In genomic region chr4:27524224-27524623, GRCh38 we compare ENCODE assay signal across 17 cellular contexts.
"Had no signal": no experiment of that assay in that cellular context is flagged by ENCODE, and none has a peak within 500 bp of the region (broad histone marks: within the 10 kb centered on the region; RNA-seq: fewer than 3 reads in every experiment).

No MANE protein-coding gene starts in this region.

- H3K4me1 ChIP-seq: heart left ventricle, upper lobe of left lung had no signal

- H3K4me2 ChIP-seq: smooth muscle cell had no signal

- H3K27me3 ChIP-seq: heart left ventricle, upper lobe of left lung had no signal

- H3K36me3 ChIP-seq: heart left ventricle, upper lobe of left lung, WERI-Rb-1 had no signal

- FAIRE-seq: islet of Langerhans had no signal

- H3K4me3 ChIP-seq: heart left ventricle, smooth muscle cell, upper lobe of left lung had no signal

- H3K27ac ChIP-seq: epithelial cell of prostate, heart left ventricle, upper lobe of left lung, WERI-Rb-1 had no signal

- DNase-seq: activated CD4-positive, alpha-beta T cell treated with anti-CD3 and anti-CD28 coated beads, Interleukin-2, amount 50 U/mL, for 4 hours; activated naive CD4-positive, alpha-beta T cell treated with anti-CD3 and anti-CD28 coated beads for 36 hours; activated naive CD8-positive, alpha-beta T cell treated with anti-CD3 and anti-CD28 coated beads, Interleukin-2, amount 10 ng/mL, durations not matched to agents 7 days and 5 days; activated T-cell treated with anti-CD3 and anti-CD28 coated beads, Interleukin-2, amount 50 U/mL, for 48 hours; amygdala; cerebellar nuclear complex; cortex of kidney; endodermal cell; heart left ventricle; naive B cell; posterior cingulate gyrus; stimulated activated CD4-positive, alpha-beta T cell treated with anti-CD3 and anti-CD28 coated beads, Interleukin-15, amount 100 ng/mL, for 24 hours; upper lobe of left lung; WERI-Rb-1 had no signal

- H3K9me3 ChIP-seq: upper lobe of left lung had no signal
